Comparison of ENCODE assay signal across 2 cellular contexts in genomic region chr11:79610678-79611077, GRCh38.
A peak's percentile ranks its signal among the peaks of the same experiment; 100 is the strongest.
TF ChIP-seq lines count a peak whose summit lies in the region.

No MANE protein-coding gene starts in this region.

TF ChIP-seq in IMR-90, 13 proteins besides CTCF, POLR2A, EP300 and RAD21:
- TF ChIP-seq RFX5 (IDR thresholded peaks at IDR 0.05; ENCODE audit: low read depth, low read length) (no peak), MAFK (IDR thresholded peaks at IDR 0.05; ENCODE audit: low read depth, low read length) (no peak), MXI1 (IDR thresholded peaks at IDR 0.05; ENCODE audit: borderline replicate concordance, low read depth, low read length) (no peak), ELK1 (IDR thresholded peaks at IDR 0.05; ENCODE audit: borderline replicate concordance, low read depth, low read length) (no peak), MAZ (IDR thresholded peaks at IDR 0.05; ENCODE audit: borderline replicate concordance, low read depth, low read length) (no peak), NFE2L2 (IDR thresholded peaks at IDR 0.05; ENCODE audit: low read depth, low read length) (no peak), FOS (IDR thresholded peaks at IDR 0.05; ENCODE audit: low read depth, low read length) (no peak), RCOR1 (IDR thresholded peaks at IDR 0.05; ENCODE audit: insufficient replicate concordance, low read length) (no peak), CEBPB (IDR thresholded peaks at IDR 0.05; ENCODE audit: low read depth, low read length) (no peak), SMC3 (IDR thresholded peaks at IDR 0.05; ENCODE audit: low read depth, low read length) (no peak), BHLHE40 (IDR thresholded peaks at IDR 0.05; ENCODE audit: low read depth, low read length) (no peak), CHD1 (IDR thresholded peaks at IDR 0.05; ENCODE audit: low read depth, low read length) (no peak)
- TF ChIP-seq, protein P1, sequence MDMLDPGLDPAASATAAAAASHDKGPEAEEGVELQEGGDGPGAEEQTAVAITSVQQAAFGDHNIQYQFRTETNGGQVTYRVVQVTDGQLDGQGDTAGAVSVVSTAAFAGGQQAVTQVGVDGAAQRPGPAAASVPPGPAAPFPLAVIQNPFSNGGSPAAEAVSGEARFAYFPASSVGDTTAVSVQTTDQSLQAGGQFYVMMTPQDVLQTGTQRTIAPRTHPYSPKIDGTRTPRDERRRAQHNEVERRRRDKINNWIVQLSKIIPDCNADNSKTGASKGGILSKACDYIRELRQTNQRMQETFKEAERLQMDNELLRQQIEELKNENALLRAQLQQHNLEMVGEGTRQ (IDR thresholded peaks at IDR 0.05; ENCODE audit: low read depth, low read length), result no peak
TF ChIP-seq in IMR-90: peak in this region for 0.

TF ChIP-seq in H1, 55 proteins besides CTCF, POLR2A, EP300 and RAD21:
- TF ChIP-seq RFX5 (IDR thresholded peaks at IDR 0.05; ENCODE audit: borderline replicate concordance, low read depth, low read length) (no peak), GABPA (IDR thresholded peaks at IDR 0.05; ENCODE audit: borderline replicate concordance, insufficient read depth, low read length) (no peak), MAX (IDR thresholded peaks at IDR 0.05) (peak; percentile 60)
